8 cellular contexts compared by ENCODE assay signal in the genomic region with DNA sequence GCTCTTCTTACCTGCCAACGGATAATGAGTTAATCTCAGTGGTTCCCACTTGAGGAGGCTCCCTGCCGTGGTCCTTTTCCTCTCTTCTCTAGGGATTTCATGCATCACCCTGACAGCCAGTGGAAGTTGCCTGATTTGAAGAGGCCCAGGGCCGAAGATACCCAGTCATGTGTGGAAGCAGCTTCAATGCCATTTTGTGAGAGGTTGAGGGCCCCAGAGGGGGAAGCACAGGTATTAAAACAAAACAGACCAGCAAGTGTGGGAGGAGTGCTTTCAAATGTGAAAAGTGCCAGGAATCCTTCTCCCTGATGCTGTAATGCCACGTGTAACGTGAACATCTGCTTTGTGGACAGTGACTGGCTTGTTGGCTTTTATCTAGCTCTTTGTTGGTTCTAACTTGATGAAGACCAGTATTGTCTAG. TPM values are rescaled to one million over a fixed set of nuclear protein-coding genes. Genes with fewer than 3 reads are reported as not detected.
DNase-seq lines count a peak whose midpoint lies in the region; ATAC-seq and TF ChIP-seq lines count a peak whose summit lies in the region.

No MANE protein-coding gene starts in this region.

- no peaks in the 10 kb centered on the region for H3K27me3 Mint-ChIP-seq in activated naive CD8-positive, alpha-beta T cell

- H3K9ac ChIP-seq in subcutaneous abdominal adipose tissue (ENCODE audit: low read length in 5 of 5): peak overlapping the region in 3 of 5 donors; percentile 86 to 90 (median 86)

- no peak for TF ChIP-seq POLR2A in right lobe of liver (IDR thresholded peaks at IDR 0.05)

- DNase-seq in activated CD4-positive, CD25-positive, alpha-beta regulatory T cell treated with anti-CD3 and anti-CD28 coated beads, Interleukin-2, amount 50 U/mL, for 72 hours: peak; percentile 33
- DNase-seq in activated CD4-positive, CD25-positive, alpha-beta regulatory T cell (lab: John Stamatoyannopoulos, UW): no peak
- no peak for DNase-seq in right lobe of liver
- no peak for DNase-seq in NCI-H748 (lab: John Stamatoyannopoulos, UW; ENCODE audit: unreplicated experiment)
- DNase-seq in cerebellar cortex (ENCODE audit: low spot score): no peak
- no peak for DNase-seq in iPS-NIHi11 (ENCODE audit: low spot score)

- peaks cover 67% of the 10 kb centered on the region for H3K4me1 Mint-ChIP-seq in activated naive CD8-positive, alpha-beta T cell (ENCODE audit: low read depth)

- H3K27me3 ChIP-seq in right lobe of liver (no peaks in the 10 kb centered on the region), subcutaneous abdominal adipose tissue (ENCODE audit: control insufficient read depth in 5 of 5, insufficient read depth in 4 of 5, low read length in 5 of 5) (no peaks in the 10 kb centered on the region)

- H3K9me3 ChIP-seq in right lobe of liver (no peaks in the 10 kb centered on the region), subcutaneous abdominal adipose tissue (ENCODE audit: control insufficient read depth in 5 of 5, low read length in 5 of 5) (no peaks in the 10 kb centered on the region)

- 50% methylated on average over 5 of the region's 5 CpGs for WGBS in right lobe of liver (ENCODE audit: insufficient coverage, low coverage, low lambda C conversion rate, missing lambda C conversion rate)

- intact Hi-C loops in right lobe of liver (cut with DNase I): no loop called here

- H3K4me3 ChIP-seq in right lobe of liver (peak overlapping the region in 1 of 3 donors; percentile 83), subcutaneous abdominal adipose tissue (ENCODE audit: low read depth in 1 of 5, low read length in 5 of 5) (peak overlapping the region; percentile 76 to 99 (median 98))

- peak overlapping the region; percentile 97 to 98 (median 97) for H3K27ac ChIP-seq in right lobe of liver
- H3K27ac ChIP-seq in subcutaneous abdominal adipose tissue (ENCODE audit: low read depth, low read length): peak overlapping the region; percentile 97

- H3K36me3 Mint-ChIP-seq in activated naive CD8-positive, alpha-beta T cell: no peaks in the 10 kb centered on the region

- no peak for TF ChIP-seq CTCF in right lobe of liver (IDR thresholded peaks at IDR 0.05)

- H3K27ac Mint-ChIP-seq in activated naive CD8-positive, alpha-beta T cell: peak overlapping the region; percentile 100

- no peaks in the 10 kb centered on the region for H3K36me3 ChIP-seq in right lobe of liver
- peaks cover 0 to 3% (median 2%) of the 10 kb centered on the region in 5 donors for H3K36me3 ChIP-seq in subcutaneous abdominal adipose tissue (ENCODE audit: control insufficient read depth in 5 of 5, insufficient read depth in 5 of 5, low read length in 5 of 5)

- H3K4me3 Mint-ChIP-seq in activated naive CD8-positive, alpha-beta T cell: peak overlapping the region; percentile 94

- ATAC-seq in right lobe of liver: no peak

- no peaks in the 10 kb centered on the region for H3K9me3 Mint-ChIP-seq in activated naive CD8-positive, alpha-beta T cell (ENCODE audit: low read depth)

- H3K4me1 ChIP-seq in right lobe of liver: peaks cover 0 to 14% (median 6%) of the 10 kb centered on the region in 4 donors
- H3K4me1 ChIP-seq in subcutaneous abdominal adipose tissue (ENCODE audit: control insufficient read depth in 5 of 5, insufficient read depth in 5 of 5, low read length in 5 of 5): peaks cover 13 to 56% (median 53%) of the 10 kb centered on the region in 5 donors

RNA-seq across cellular contexts. Expression of gene TCP11L2, which starts 1.5 kb away (rescaled TPM):
- 10 to 100 TPM in 3 of 6 experiments, 1 to 10 TPM in 3; 7.3 to 14.2 (median 10.5) TPM for total RNA-seq in right lobe of liver

RNA-seq across cellular contexts. Expression of gene POLR3B, which starts 53.5 kb away (rescaled TPM):
- 10 to 100 TPM in 1 of 6 experiments, 1 to 10 TPM in 5; 6.8 to 10.9 (median 8.7) TPM for total RNA-seq in right lobe of liver

RNA-seq across cellular contexts. Expression of gene CKAP4, which starts 56.2 kb away (rescaled TPM):
- total RNA-seq in right lobe of liver: 10 to 100 TPM; 16.8 to 43.7 (median 28.3) TPM
